In genomic region chr5:178232124-178232919, GRCh38 we compare ENCODE assay signal across 1 cellular context.
TF ChIP-seq lines count a peak whose summit lies in the region.

Gene PHYKPL (minus strand): TSS chr5:178232802. CDS start chr5:178232550, 252 bp downstream.

TF ChIP-seq in HepG2, 621 proteins besides CTCF, POLR2A, EP300 and RAD21 (continued from another document and continues in another):
- TF ChIP-seq REXO4 (CRISPR knock-in tag; IDR thresholded peaks at IDR 0.05; ENCODE audit: borderline replicate concordance) = 0 out of 2 replicates have a peak, but pooled peaks have one; percentile 63
- TF ChIP-seq FOXJ3 (CRISPR knock-in tag; IDR thresholded peaks at IDR 0.05; ENCODE audit: borderline replicate concordance) = no peak
- no peak for TF ChIP-seq SRF (IDR thresholded peaks at IDR 0.05; ENCODE audit: low read depth, low read length)
- peak; percentile 83 for TF ChIP-seq PHF8 (CRISPR knock-in tag; IDR thresholded peaks at IDR 0.05)
- TF ChIP-seq MED1 (CRISPR knock-in tag; IDR thresholded peaks at IDR 0.05) = no peak
- no peak for TF ChIP-seq ELF1 (CRISPR knock-in tag; IDR thresholded peaks at IDR 0.05)
- TF ChIP-seq, protein P1, sequence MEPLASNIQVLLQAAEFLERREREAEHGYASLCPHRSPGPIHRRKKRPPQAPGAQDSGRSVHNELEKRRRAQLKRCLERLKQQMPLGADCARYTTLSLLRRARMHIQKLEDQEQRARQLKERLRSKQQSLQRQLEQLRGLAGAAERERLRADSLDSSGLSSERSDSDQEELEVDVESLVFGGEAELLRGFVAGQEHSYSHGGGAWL (CRISPR knock-in tag; IDR thresholded peaks at IDR 0.05) = no peak; the same call in 1 of the 2 replicates
- peak; percentile 92 for TF ChIP-seq ZBTB7A (CRISPR knock-in tag; IDR thresholded peaks at IDR 0.05)
- TF ChIP-seq AGO2 (optimal IDR thresholded peaks at IDR 0.05; ENCODE audit: low read depth, low read length) = peak; percentile 64
- peak; percentile 7 for TF ChIP-seq AGO1 (IDR thresholded peaks at IDR 0.05; ENCODE audit: low read depth, low read length, poor library complexity, severe bottlenecking)
- TF ChIP-seq, protein P2, sequence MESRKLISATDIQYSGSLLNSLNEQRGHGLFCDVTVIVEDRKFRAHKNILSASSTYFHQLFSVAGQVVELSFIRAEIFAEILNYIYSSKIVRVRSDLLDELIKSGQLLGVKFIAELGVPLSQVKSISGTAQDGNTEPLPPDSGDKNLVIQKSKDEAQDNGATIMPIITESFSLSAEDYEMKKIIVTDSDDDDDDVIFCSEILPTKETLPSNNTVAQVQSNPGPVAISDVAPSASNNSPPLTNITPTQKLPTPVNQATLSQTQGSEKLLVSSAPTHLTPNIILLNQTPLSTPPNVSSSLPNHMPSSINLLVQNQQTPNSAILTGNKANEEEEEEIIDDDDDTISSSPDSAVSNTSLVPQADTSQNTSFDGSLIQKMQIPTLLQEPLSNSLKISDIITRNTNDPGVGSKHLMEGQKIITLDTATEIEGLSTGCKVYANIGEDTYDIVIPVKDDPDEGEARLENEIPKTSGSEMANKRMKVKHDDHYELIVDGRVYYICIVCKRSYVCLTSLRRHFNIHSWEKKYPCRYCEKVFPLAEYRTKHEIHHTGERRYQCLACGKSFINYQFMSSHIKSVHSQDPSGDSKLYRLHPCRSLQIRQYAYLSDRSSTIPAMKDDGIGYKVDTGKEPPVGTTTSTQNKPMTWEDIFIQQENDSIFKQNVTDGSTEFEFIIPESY (CRISPR knock-in tag; IDR thresholded peaks at IDR 0.05) = 0 out of 2 replicates have a peak, but pooled peaks have one; percentile 4
- TF ChIP-seq HDAC2 (CRISPR knock-in tag; IDR thresholded peaks at IDR 0.05) = 0 out of 2 replicates have a peak, but pooled peaks have one; percentile 20
- peak; percentile 63; the same call in 1 of the 2 replicates for TF ChIP-seq SALL2 (CRISPR knock-in tag; IDR thresholded peaks at IDR 0.05)
- TF ChIP-seq, protein P3, sequence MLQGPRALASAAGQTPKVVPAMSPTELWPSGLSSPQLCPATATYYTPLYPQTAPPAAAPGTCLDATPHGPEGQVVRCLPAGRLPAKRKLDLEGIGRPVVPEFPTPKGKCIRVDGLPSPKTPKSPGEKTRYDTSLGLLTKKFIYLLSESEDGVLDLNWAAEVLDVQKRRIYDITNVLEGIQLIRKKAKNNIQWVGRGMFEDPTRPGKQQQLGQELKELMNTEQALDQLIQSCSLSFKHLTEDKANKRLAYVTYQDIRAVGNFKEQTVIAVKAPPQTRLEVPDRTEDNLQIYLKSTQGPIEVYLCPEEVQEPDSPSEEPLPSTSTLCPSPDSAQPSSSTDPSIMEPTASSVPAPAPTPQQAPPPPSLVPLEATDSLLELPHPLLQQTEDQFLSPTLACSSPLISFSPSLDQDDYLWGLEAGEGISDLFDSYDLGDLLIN (CRISPR knock-in tag; IDR thresholded peaks at IDR 0.05; ENCODE audit: borderline replicate concordance) = no peak
- TF ChIP-seq POLR2AphosphoS5 (IDR thresholded peaks at IDR 0.05; ENCODE audit: low read depth, low read length) = peak; percentile 69
- 0 out of 2 replicates have a peak, but pooled peaks have one; percentile 3 for TF ChIP-seq JUN (CRISPR knock-in tag; IDR thresholded peaks at IDR 0.05)
- TF ChIP-seq, protein P4, sequence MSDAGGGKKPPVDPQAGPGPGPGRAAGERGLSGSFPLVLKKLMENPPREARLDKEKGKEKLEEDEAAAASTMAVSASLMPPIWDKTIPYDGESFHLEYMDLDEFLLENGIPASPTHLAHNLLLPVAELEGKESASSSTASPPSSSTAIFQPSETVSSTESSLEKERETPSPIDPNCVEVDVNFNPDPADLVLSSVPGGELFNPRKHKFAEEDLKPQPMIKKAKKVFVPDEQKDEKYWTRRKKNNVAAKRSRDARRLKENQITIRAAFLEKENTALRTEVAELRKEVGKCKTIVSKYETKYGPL (CRISPR knock-in tag; IDR thresholded peaks at IDR 0.05) = peak; percentile 51; the same call in 1 of the 2 replicates
- TF ChIP-seq, protein P5, sequence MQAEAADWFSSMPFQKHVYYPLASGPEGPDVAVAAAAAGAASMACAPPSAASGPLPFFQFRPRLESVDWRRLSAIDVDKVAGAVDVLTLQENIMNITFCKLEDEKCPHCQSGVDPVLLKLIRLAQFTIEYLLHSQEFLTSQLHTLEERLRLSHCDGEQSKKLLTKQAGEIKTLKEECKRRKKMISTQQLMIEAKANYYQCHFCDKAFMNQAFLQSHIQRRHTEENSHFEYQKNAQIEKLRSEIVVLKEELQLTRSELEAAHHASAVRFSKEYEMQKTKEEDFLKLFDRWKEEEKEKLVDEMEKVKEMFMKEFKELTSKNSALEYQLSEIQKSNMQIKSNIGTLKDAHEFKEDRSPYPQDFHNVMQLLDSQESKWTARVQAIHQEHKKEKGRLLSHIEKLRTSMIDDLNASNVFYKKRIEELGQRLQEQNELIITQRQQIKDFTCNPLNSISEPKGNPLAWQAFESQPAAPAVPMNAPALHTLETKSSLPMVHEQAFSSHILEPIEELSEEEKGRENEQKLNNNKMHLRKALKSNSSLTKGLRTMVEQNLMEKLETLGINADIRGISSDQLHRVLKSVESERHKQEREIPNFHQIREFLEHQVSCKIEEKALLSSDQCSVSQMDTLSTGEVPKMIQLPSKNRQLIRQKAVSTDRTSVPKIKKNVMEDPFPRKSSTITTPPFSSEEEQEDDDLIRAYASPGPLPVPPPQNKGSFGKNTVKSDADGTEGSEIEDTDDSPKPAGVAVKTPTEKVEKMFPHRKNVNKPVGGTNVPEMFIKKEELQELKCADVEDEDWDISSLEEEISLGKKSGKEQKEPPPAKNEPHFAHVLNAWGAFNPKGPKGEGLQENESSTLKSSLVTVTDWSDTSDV (CRISPR knock-in tag; IDR thresholded peaks at IDR 0.05) = peak; percentile 94
- TF ChIP-seq GATA4 (IDR thresholded peaks at IDR 0.05; ENCODE audit: borderline replicate concordance, low read depth) = no peak
- no peak for TF ChIP-seq THAP9 (CRISPR knock-in tag; IDR thresholded peaks at IDR 0.05; ENCODE audit: borderline replicate concordance)
- TF ChIP-seq MEIS1 (CRISPR knock-in tag; IDR thresholded peaks at IDR 0.05; ENCODE audit: borderline replicate concordance) = peak; percentile 49; the same call in 1 of the 2 replicates
- no peak for TF ChIP-seq ATF2 (CRISPR knock-in tag; IDR thresholded peaks at IDR 0.05)
- TF ChIP-seq, protein P6, sequence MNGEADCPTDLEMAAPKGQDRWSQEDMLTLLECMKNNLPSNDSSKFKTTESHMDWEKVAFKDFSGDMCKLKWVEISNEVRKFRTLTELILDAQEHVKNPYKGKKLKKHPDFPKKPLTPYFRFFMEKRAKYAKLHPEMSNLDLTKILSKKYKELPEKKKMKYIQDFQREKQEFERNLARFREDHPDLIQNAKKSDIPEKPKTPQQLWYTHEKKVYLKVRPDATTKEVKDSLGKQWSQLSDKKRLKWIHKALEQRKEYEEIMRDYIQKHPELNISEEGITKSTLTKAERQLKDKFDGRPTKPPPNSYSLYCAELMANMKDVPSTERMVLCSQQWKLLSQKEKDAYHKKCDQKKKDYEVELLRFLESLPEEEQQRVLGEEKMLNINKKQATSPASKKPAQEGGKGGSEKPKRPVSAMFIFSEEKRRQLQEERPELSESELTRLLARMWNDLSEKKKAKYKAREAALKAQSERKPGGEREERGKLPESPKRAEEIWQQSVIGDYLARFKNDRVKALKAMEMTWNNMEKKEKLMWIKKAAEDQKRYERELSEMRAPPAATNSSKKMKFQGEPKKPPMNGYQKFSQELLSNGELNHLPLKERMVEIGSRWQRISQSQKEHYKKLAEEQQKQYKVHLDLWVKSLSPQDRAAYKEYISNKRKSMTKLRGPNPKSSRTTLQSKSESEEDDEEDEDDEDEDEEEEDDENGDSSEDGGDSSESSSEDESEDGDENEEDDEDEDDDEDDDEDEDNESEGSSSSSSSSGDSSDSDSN (CRISPR knock-in tag; IDR thresholded peaks at IDR 0.05) = peak; percentile 23; the same call in 1 of the 2 replicates
- 0 out of 2 replicates have a peak, but pooled peaks have one; percentile 66 for TF ChIP-seq ZNF672 (CRISPR knock-in tag; IDR thresholded peaks at IDR 0.05)
- peak; percentile 43; the same call in 1 of the 2 replicates for TF ChIP-seq ESRRA (CRISPR knock-in tag; IDR thresholded peaks at IDR 0.05; ENCODE audit: low read depth)
- TF ChIP-seq GABPA (IDR thresholded peaks at IDR 0.05; ENCODE audit: low read depth, low read length) = no peak
- TF ChIP-seq GABPA (CRISPR knock-in tag; IDR thresholded peaks at IDR 0.05; ENCODE audit: low read depth) = peak; percentile 34; the same call in 1 of the 2 replicates
- TF ChIP-seq FOSL1 (CRISPR knock-in tag; IDR thresholded peaks at IDR 0.05; ENCODE audit: borderline replicate concordance) = 0 out of 2 replicates have a peak, but pooled peaks have one; percentile 26
- TF ChIP-seq ZNF740 (CRISPR knock-in tag; IDR thresholded peaks at IDR 0.05) = no peak
- no peak for TF ChIP-seq ONECUT2 (CRISPR knock-in tag; IDR thresholded peaks at IDR 0.05)
- TF ChIP-seq ZNF781 (CRISPR knock-in tag; IDR thresholded peaks at IDR 0.05; ENCODE audit: borderline replicate concordance, not compliant biosample characterization) = no peak
- TF ChIP-seq, protein P7, sequence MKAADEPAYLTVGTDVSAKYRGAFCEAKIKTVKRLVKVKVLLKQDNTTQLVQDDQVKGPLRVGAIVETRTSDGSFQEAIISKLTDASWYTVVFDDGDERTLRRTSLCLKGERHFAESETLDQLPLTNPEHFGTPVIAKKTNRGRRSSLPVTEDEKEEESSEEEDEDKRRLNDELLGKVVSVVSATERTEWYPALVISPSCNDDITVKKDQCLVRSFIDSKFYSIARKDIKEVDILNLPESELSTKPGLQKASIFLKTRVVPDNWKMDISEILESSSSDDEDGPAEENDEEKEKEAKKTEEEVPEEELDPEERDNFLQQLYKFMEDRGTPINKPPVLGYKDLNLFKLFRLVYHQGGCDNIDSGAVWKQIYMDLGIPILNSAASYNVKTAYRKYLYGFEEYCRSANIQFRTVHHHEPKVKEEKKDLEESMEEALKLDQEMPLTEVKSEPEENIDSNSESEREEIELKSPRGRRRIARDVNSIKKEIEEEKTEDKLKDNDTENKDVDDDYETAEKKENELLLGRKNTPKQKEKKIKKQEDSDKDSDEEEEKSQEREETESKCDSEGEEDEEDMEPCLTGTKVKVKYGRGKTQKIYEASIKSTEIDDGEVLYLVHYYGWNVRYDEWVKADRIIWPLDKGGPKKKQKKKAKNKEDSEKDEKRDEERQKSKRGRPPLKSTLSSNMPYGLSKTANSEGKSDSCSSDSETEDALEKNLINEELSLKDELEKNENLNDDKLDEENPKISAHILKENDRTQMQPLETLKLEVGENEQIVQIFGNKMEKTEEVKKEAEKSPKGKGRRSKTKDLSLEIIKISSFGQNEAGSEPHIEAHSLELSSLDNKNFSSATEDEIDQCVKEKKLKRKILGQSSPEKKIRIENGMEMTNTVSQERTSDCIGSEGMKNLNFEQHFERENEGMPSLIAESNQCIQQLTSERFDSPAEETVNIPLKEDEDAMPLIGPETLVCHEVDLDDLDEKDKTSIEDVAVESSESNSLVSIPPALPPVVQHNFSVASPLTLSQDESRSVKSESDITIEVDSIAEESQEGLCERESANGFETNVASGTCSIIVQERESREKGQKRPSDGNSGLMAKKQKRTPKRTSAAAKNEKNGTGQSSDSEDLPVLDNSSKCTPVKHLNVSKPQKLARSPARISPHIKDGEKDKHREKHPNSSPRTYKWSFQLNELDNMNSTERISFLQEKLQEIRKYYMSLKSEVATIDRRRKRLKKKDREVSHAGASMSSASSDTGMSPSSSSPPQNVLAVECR (CRISPR knock-in tag; IDR thresholded peaks at IDR 0.05; ENCODE audit: borderline replicate concordance) = peak; percentile 80
- no peak for TF ChIP-seq ZNF569 (CRISPR knock-in tag; IDR thresholded peaks at IDR 0.05; ENCODE audit: borderline replicate concordance)
- peak; percentile 30; the same call in 1 of the 2 replicates for TF ChIP-seq ZSCAN20 (CRISPR knock-in tag; IDR thresholded peaks at IDR 0.05; ENCODE audit: borderline replicate concordance)
- TF ChIP-seq HNF4A (CRISPR knock-in tag; IDR thresholded peaks at IDR 0.05) = no peak
